In the genomic region with DNA sequence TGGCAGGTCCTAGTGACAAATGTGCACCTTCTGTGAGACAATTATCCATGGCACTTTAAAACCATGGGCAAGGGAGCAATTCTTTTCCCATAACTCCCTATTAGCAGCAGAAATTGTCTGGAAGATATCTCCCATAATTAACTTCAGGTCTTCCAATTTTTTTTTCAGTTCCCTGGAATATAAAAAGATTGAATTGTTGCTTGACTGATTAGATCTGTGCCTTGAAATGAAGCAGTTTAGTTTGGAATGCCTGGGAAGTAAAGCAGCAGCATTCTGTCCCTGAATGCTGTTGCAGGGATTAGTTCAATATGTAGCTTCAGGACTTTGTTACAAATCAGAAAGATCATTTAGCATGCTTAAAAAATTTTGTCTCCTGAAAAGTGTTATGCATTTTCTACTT, we compare ENCODE assay signal across 16 cellular contexts.
"Had no signal": no experiment of that assay in that cellular context is flagged by ENCODE, and none has a peak within 500 bp of the region (broad histone marks: within the 10 kb centered on the region; RNA-seq: fewer than 3 reads in every experiment).

No MANE protein-coding gene starts in this region.

- DNase-seq: NCI-H1092, NCI-H1105 treated with DMSO at 0.1 percent for 48 hours, NCI-H1417 treated with DMSO at 0.1 percent for 48 hours, NCI-H1694 treated with DMSO at 0.1 percent for 48 hours, NCI-H1930, NCI-H2107, NCI-H2227 treated with DMSO at 0.1 percent for 48 hours, NCI-H524, NCI-H526 treated with DMSO at 0.1 percent for 48 hours, NCI-H748 treated with DMSO at 0.1 percent for 48 hours, SHP77, SW 1271, T-cell had no signal

- H3K27ac Mint-ChIP-seq: T-cell had no signal

- H3K9me3 Mint-ChIP-seq: T-cell had no signal

- H3K36me3 Mint-ChIP-seq: T-cell had no signal

- H3K27ac ChIP-seq: RWPE1 had no signal

- H3K4me1 Mint-ChIP-seq: T-cell had no signal

- ATAC-seq: Panc1, PC-3, T-cell had no signal

- H3K4me3 Mint-ChIP-seq: T-cell had no signal
